In genomic region chr10:99540673-99541531, GRCh38 we compare ENCODE assay signal across 13 cellular contexts. TPM values are rescaled to one million over a fixed set of nuclear protein-coding genes. Genes with fewer than 3 reads are reported as not detected.
DNase-seq lines count a peak whose midpoint lies in the region; ATAC-seq, FAIRE-seq and TF ChIP-seq lines count a peak whose summit lies in the region.
"Had no signal": no experiment of that assay in that cellular context is flagged by ENCODE, and none has a peak within 500 bp of the region (broad histone marks: within the 10 kb centered on the region; RNA-seq: fewer than 3 reads in every experiment).

No MANE protein-coding gene starts in this region.

- H3K9me3 ChIP-seq in body of pancreas (no peaks in the 10 kb centered on the region), lower lobe of right lung (no peaks in the 10 kb centered on the region)

- intact Hi-C loops in left ventricle myocardium superior (cut with micrococcal nuclease) = no loop called here
- intact Hi-C loops in Right ventricle myocardium inferior (cut with DNase I) = no loop called here
- intact Hi-C loops in body of pancreas (cut with DNase I) = no loop called here
- intact Hi-C loops in lower lobe of right lung (cut with DNase I) = no loop called here

- peak overlapping the region in 1 of 2 donors; percentile 4 for H3K4me3 ChIP-seq in body of pancreas
- H3K4me3 ChIP-seq in lower lobe of right lung = peak overlapping the region; percentile 27
- H3K4me3 ChIP-seq: BLaER1 treated with 17β-estradiol and CSF1 and Interleukin-3, amounts not matched to agents 10 nM and 100 nM had no signal

- no peak overlapping the region for H3K27ac ChIP-seq in body of pancreas
- no peak overlapping the region for H3K27ac ChIP-seq in lower lobe of right lung
- H3K27ac ChIP-seq: BLaER1 treated with 17β-estradiol and CSF1 and Interleukin-3, amounts not matched to agents 10 nM and 100 nM had no signal

- WGBS in body of pancreas, 2 donors = 4 to 12% methylated on average over 13 to 47 of the region's 47 CpGs

- H3K27me3 ChIP-seq in body of pancreas (peaks cover 0 to 21% of the 10 kb centered on the region in 2 donors), lower lobe of right lung (ENCODE audit: low read depth) (peaks cover 90% of the 10 kb centered on the region)

- TF ChIP-seq POLR2A in body of pancreas (IDR thresholded peaks at IDR 0.05) = no peak

- TF ChIP-seq CTCF in body of pancreas (IDR thresholded peaks at IDR 0.05) = peak in 3 of 7 experiments; percentile 16 to 27 (median 24)
- TF ChIP-seq CTCF in lower lobe of right lung (IDR thresholded peaks at IDR 0.05) = no peak

- H3K36me3 ChIP-seq in body of pancreas (replicated peaks in 1 of 2; ENCODE audit: insufficient read depth in 1 of 2, low read depth in 2 of 2) (no peaks in the 10 kb centered on the region), lower lobe of right lung (no peaks in the 10 kb centered on the region)
- H3K36me3 ChIP-seq: BLaER1 treated with 17β-estradiol and CSF1 and Interleukin-3, amounts not matched to agents 10 nM and 100 nM had no signal

- FAIRE-seq in urothelium cell line (lab: Jason Lieb, UNC) = no peak

- H3K4me1 ChIP-seq in body of pancreas (peaks cover 23% of the 10 kb centered on the region), lower lobe of right lung (peaks cover 16% of the 10 kb centered on the region)
- H3K4me1 ChIP-seq: BLaER1 treated with 17β-estradiol and CSF1 and Interleukin-3, amounts not matched to agents 10 nM and 100 nM had no signal

- peak; percentile 17 for ATAC-seq in left ventricle myocardium superior
- no peak for ATAC-seq in Right ventricle myocardium inferior
- ATAC-seq in body of pancreas = peak; percentile 78
- ATAC-seq in lower lobe of right lung = peak; percentile 85 to 87
- ATAC-seq in GM18520 (IDR thresholded peaks at IDR 0.05; ENCODE audit: unreplicated experiment) = no peak

- DNase-seq in left ventricle myocardium superior (no peak), Right ventricle myocardium inferior (ENCODE audit: missing footprints) (no peak), body of pancreas (peak; percentile 49 to 75 (median 62)), lower lobe of right lung (no peak), urothelium cell line (ENCODE audit: low spot score) (peak; percentile 63), NCI-H1930 (lab: John Stamatoyannopoulos, UW) (no peak), DMS114 treated with DMSO at 0.1 percent for 48 hours (lab: John Stamatoyannopoulos, UW; ENCODE audit: unreplicated experiment) (no peak)
- DNase-seq: activated T-cell treated with anti-CD3 and anti-CD28 coated beads, Interleukin-2, amount 50 U/mL, for 4 hours; glutamatergic neuron had no signal

RNA-seq across cellular contexts. Expression of gene NKX2-3, which starts 8.2 kb away (rescaled TPM):
- total RNA-seq in left ventricle myocardium superior = not detected
- not detected for total RNA-seq in Right ventricle myocardium inferior
- 1 to 10 TPM in 1 of 2 donors, not detected in 1; 2.9 TPM for total RNA-seq in body of pancreas
- total RNA-seq in lower lobe of right lung = not detected
- total RNA-seq: activated T-cell treated with anti-CD3 and anti-CD28 coated beads, Interleukin-2, amount 50 U/mL, for 4 hours; chondrocyte; T-helper 2 cell treated with Interferon-gamma antibody and Interleukin-4, amounts not matched to agents 100 ng/mL and 5 ng/mL, for 36 hours had no signal

Comparison
In these comparisons a context has a peak if more than half of its experiments do, and no peak if none do; other contexts are left out.
1. ATAC-seq: peak in left ventricle myocardium superior (single experiment), body of pancreas (single experiment) and lower lobe of right lung (2 of 2); none in Right ventricle myocardium inferior (single experiment) and GM18520 (single experiment).
2. DNase-seq: peak in body of pancreas (4 of 4) and urothelium cell line (single experiment); none in left ventricle myocardium superior (single experiment), Right ventricle myocardium inferior (single experiment), lower lobe of right lung (single experiment), NCI-H1930 (0 of 2) and DMS114 treated with DMSO at 0.1 percent for 48 hours (single experiment).